In genomic region chr1:156652131-156652991, GRCh38 we compare ENCODE assay signal across 8 cellular contexts. TPM values are rescaled to one million over a fixed set of nuclear protein-coding genes. Genes with fewer than 3 reads are reported as not detected.
DNase-seq lines count a peak whose midpoint lies in the region; ATAC-seq, FAIRE-seq and TF ChIP-seq lines count a peak whose summit lies in the region.
"Had no signal": no experiment of that assay in that cellular context is flagged by ENCODE, and none has a peak within 500 bp of the region (broad histone marks: within the 10 kb centered on the region; RNA-seq: fewer than 3 reads in every experiment).

No MANE protein-coding gene starts in this region.

- POLR2A ChIA-PET in A549 (lab: Yijun Ruan, JAX), result no interaction called here

- H3K79me2 ChIP-seq in fibroblast of lung (ENCODE audit: control insufficient read depth, insufficient read depth, low read length), result no peaks in the 10 kb centered on the region

- H3K27me3 ChIP-seq in fibroblast of lung (ENCODE audit: control insufficient read depth, insufficient read depth, low read length) (peaks cover 47% of the 10 kb centered on the region), aorta (ENCODE audit: control insufficient read depth in 1 of 2, insufficient read depth in 2 of 2, low read length in 1 of 2) (no peaks in the 10 kb centered on the region)

- H3K4me1 ChIP-seq in A549 (0 out of 3 replicates have a peak, but pooled peaks cover 7% of the 10 kb centered on the region), fibroblast of lung (ENCODE audit: control insufficient read depth, extremely low read depth, insufficient read depth, low read length) (no peaks in the 10 kb centered on the region), aorta (ENCODE audit: control insufficient read depth in 1 of 2, insufficient read depth in 2 of 2, low read length in 2 of 2) (no peaks in the 10 kb centered on the region)

- CTCF ChIA-PET in A549 (lab: Yijun Ruan, JAX), result interaction anchor here (0.8 to 17.8 kb wide), 13 partner anchors 8 to 186 kb away, joined by 3 to 323 read pairs (median 5); partner anchors contain the start of genes BCAN, CRABP2, HAPLN2 and NES

- no peaks in the 10 kb centered on the region for H3K36me3 ChIP-seq in fibroblast of lung (ENCODE audit: control insufficient read depth, insufficient read depth, low read length)
- H3K36me3 ChIP-seq in aorta (ENCODE audit: control insufficient read depth in 1 of 2, insufficient read depth in 2 of 2, low read length in 1 of 2), result no peaks in the 10 kb centered on the region

- H3K27ac ChIP-seq in A549 (no peak overlapping the region), fibroblast of lung (ENCODE audit: insufficient read depth, low read length) (no peak overlapping the region), aorta (ENCODE audit: low read depth in 1 of 2, low read length in 2 of 2) (no peak overlapping the region)

- no peak for TF ChIP-seq POLR2A in A549 (IDR thresholded peaks at IDR 0.05; ENCODE audit: low read length)

- no peak for FAIRE-seq in A549 (lab: Jason Lieb, UNC)
- FAIRE-seq: GM18507 had no signal

- no peaks in the 10 kb centered on the region for H3K9me3 ChIP-seq in A549
- no peaks in the 10 kb centered on the region for H3K9me3 ChIP-seq in fibroblast of lung (ENCODE audit: control insufficient read depth, insufficient read depth, low read depth, low read length)
- H3K9me3 ChIP-seq in aorta (ENCODE audit: control insufficient read depth, low read length), result no peaks in the 10 kb centered on the region

- intact Hi-C loops in aorta (cut with DNase I), result no loop called here

- H3K4me3 ChIP-seq in A549 (no peak overlapping the region), fibroblast of lung (replicated peaks in 1 of 4; ENCODE audit: control extremely low read depth in 1 of 4, insufficient read depth in 1 of 4, low read depth in 3 of 4, low read length in 4 of 4) (no peak overlapping the region), aorta (ENCODE audit: low read length in 2 of 2) (no peak overlapping the region)

- H4K20me1 ChIP-seq in fibroblast of lung (ENCODE audit: control insufficient read depth, extremely low read depth, insufficient read depth, low read length), result no peaks in the 10 kb centered on the region

- DNase-seq in A549 (ENCODE audit: low read depth in 1 of 2, low spot score in 1 of 2) (no peak), M059J (ENCODE audit: low read depth) (peak; percentile 52), fibroblast of lung (ENCODE audit: low read depth in 2 of 2) (peak; percentile 33 to 44), NCI-H1930 (lab: John Stamatoyannopoulos, UW) (no peak), aorta (no peak), cortex of kidney (lab: John Stamatoyannopoulos, UW) (no peak)
- DNase-seq: CD4-positive, alpha-beta T cell had no signal

- WGBS in A549 (ENCODE audit: missing lambda C conversion rate), result 90% methylated on average over 16 of the region's 16 CpGs
- 42 to 47% methylated on average over 16 of the region's 16 CpGs for WGBS in aorta, 2 donors

- no peak overlapping the region for H3K4me2 ChIP-seq in A549
- H3K4me2 ChIP-seq in fibroblast of lung (ENCODE audit: extremely low read depth, insufficient read depth, low read length), result no peak overlapping the region

- H3K9ac ChIP-seq in fibroblast of lung (ENCODE audit: insufficient read depth, low read length), result no peak overlapping the region

- no peak for TF ChIP-seq EP300 in A549 (IDR thresholded peaks at IDR 0.05)

- no peak for TF ChIP-seq RAD21 in A549 (conservative IDR thresholded peaks at IDR 0.05 in 1 of 2, IDR thresholded peaks at IDR 0.05 in 1 of 2)

- H2AFZ ChIP-seq in fibroblast of lung (ENCODE audit: low read length), result no peak overlapping the region

- TF ChIP-seq CTCF in A549 (IDR thresholded peaks at IDR 0.05) (no peak), fibroblast of lung (conservative IDR thresholded peaks at IDR 0.05 in 1 of 2, IDR thresholded peaks at IDR 0.05 in 1 of 2; ENCODE audit: low read depth in 1 of 2, low read length in 2 of 2) (no peak)

- ATAC-seq in A549 (no peak), aorta (ENCODE audit: low FRiP score) (no peak)

TF ChIP-seq in A549, 52 proteins besides CTCF, POLR2A, EP300 and RAD21 (continues in another document):
- TF ChIP-seq ATOH8 (CRISPR knock-in tag; IDR thresholded peaks at IDR 0.05; ENCODE audit: low read depth) (no peak), HOXA7 (CRISPR knock-in tag; IDR thresholded peaks at IDR 0.05) (no peak), MAFK (IDR thresholded peaks at IDR 0.05; ENCODE audit: partially characterized antibody) (no peak), EHMT2 (IDR thresholded peaks at IDR 0.05; ENCODE audit: low read depth) (peak; percentile 48; the same call in 1 of the 2 replicates), CHD2 (IDR thresholded peaks at IDR 0.05; ENCODE audit: low read length, partially characterized antibody) (no peak)

RNA-seq across cellular contexts. Expression of gene BCAN, which starts 10.4 kb away (rescaled TPM):
- polyA plus RNA-seq in A549 (2011; rRNA removed) (0.12 TPM in 1 of 2 replicates, not detected in the other), A549 (2017; fragmentation: RNase III; extraction: RNeasy Plus Mini Kit Qiagen cat#74134 plus additional on column Dnase treatment) (not detected in 3 replicates), fibroblast of lung (0.03 and 0.05 TPM in 2 replicates), aorta (under 1 TPM in 1 of 2 donors, not detected in 1; 0.95 TPM)
- polyA plus RNA-seq in A549 (2012; cell fraction: cytosol; rRNA removed), result 0.03 TPM in 1 of 2 replicates, not detected in the other
- polyA plus RNA-seq in A549 (2012; cell fraction: nucleus; rRNA removed), result 0.07 and 0.18 TPM in 2 replicates
- polyA minus RNA-seq in A549 (2011; rRNA and poly(A)+ RNA removed), result not detected in 2 replicates
- total RNA-seq in M059J (2014; rRNA removed; shearing (Covaris generic)), result not detected in 2 replicates
- total RNA-seq in fibroblast of lung (under 0.01 TPM in 1 of 2 replicates, not detected in the other), aorta (under 1 TPM in 1 of 2 donors, not detected in 1; 0.36 TPM)
- 0.07 and 0.17 TPM in 2 replicates for polyA plus RNA-seq in fibroblast of lung (2012)
- polyA minus RNA-seq in fibroblast of lung (ENCODE audit: low replicate concordance), result 0.89 TPM in 1 of 2 replicates, not detected in the other
- total RNA-seq: CD4-positive, alpha-beta T cell had no signal

RNA-seq across cellular contexts. Expression of gene NES, which starts 24.8 kb away (rescaled TPM):
- polyA plus RNA-seq in A549 (2011; rRNA removed), result 0.57 and 0.65 TPM in 2 replicates
- polyA plus RNA-seq in A549 (2012; cell fraction: cytosol; rRNA removed), result 0.34 and 0.39 TPM in 2 replicates
- 2.5 and 2.7 TPM in 2 replicates for polyA plus RNA-seq in A549 (2012; cell fraction: nucleus; rRNA removed)
- 2.1 to 2.8 TPM (median 2.1 TPM) in 3 replicates for polyA plus RNA-seq in A549 (2017; fragmentation: RNase III; extraction: RNeasy Plus Mini Kit Qiagen cat#74134 plus additional on column Dnase treatment)
- polyA minus RNA-seq in A549 (2011; rRNA and poly(A)+ RNA removed), result 0.45 and 0.54 TPM in 2 replicates
- total RNA-seq in M059J (2014; rRNA removed; shearing (Covaris generic)), result 0.02 and 0.37 TPM in 2 replicates
- total RNA-seq in fibroblast of lung, result 44.2 and 87.4 TPM in 2 replicates
- polyA plus RNA-seq in fibroblast of lung, result 23.0 and 34.6 TPM in 2 replicates
- 176 and 247 TPM in 2 replicates for polyA plus RNA-seq in fibroblast of lung (2012)
- polyA minus RNA-seq in fibroblast of lung (ENCODE audit: low replicate concordance), result 82.1 and 135 TPM in 2 replicates
- 10 to 100 TPM; 47.9 to 57.2 TPM for total RNA-seq in aorta
- polyA plus RNA-seq in aorta, result 1 to 10 TPM; 5.5 to 8.0 TPM
- total RNA-seq: CD4-positive, alpha-beta T cell had no signal

RNA-seq across cellular contexts. Expression of gene HAPLN2, which starts 33.1 kb away (rescaled TPM):
- 0.11 and 0.23 TPM in 2 replicates for polyA plus RNA-seq in A549 (2011; rRNA removed)
- polyA plus RNA-seq in A549 (2012; cell fraction: cytosol; rRNA removed), result 0.08 and 0.09 TPM in 2 replicates
- polyA plus RNA-seq in A549 (2012; cell fraction: nucleus; rRNA removed), result 1.4 and 1.8 TPM in 2 replicates
- 0.10 to 0.16 TPM (median 0.13 TPM) in 3 replicates for polyA plus RNA-seq in A549 (2017; fragmentation: RNase III; extraction: RNeasy Plus Mini Kit Qiagen cat#74134 plus additional on column Dnase treatment)
- not detected in 2 replicates for polyA minus RNA-seq in A549 (2011; rRNA and poly(A)+ RNA removed)
- not detected in 2 replicates for total RNA-seq in M059J (2014; rRNA removed; shearing (Covaris generic))
- total RNA-seq in fibroblast of lung, result not detected in 2 replicates
- not detected in 2 replicates for polyA plus RNA-seq in fibroblast of lung
- not detected in 2 replicates for polyA plus RNA-seq in fibroblast of lung (2012)
- polyA minus RNA-seq in fibroblast of lung (ENCODE audit: low replicate concordance), result not detected in 2 replicates
- total RNA-seq in aorta, result under 1 TPM; 0.39 to 0.94 TPM
- under 1 TPM in 1 of 2 donors, not detected in 1; 0.13 TPM for polyA plus RNA-seq in aorta

RNA-seq across cellular contexts. Expression of gene GPATCH4, which starts 51.1 kb away (rescaled TPM):
- polyA plus RNA-seq in A549 (2011; rRNA removed), result 68.1 and 76.1 TPM in 2 replicates
- 40.7 and 41.4 TPM in 2 replicates for polyA plus RNA-seq in A549 (2012; cell fraction: cytosol; rRNA removed)
- polyA plus RNA-seq in A549 (2012; cell fraction: nucleus; rRNA removed), result 23.6 and 28.2 TPM in 2 replicates
- polyA plus RNA-seq in A549 (2017; fragmentation: RNase III; extraction: RNeasy Plus Mini Kit Qiagen cat#74134 plus additional on column Dnase treatment), result 85.2 to 94.7 TPM (median 85.3 TPM) in 3 replicates
- 64.1 and 79.6 TPM in 2 replicates for polyA minus RNA-seq in A549 (2011; rRNA and poly(A)+ RNA removed)
- 16.9 and 20.7 TPM in 2 replicates for total RNA-seq in M059J (2014; rRNA removed; shearing (Covaris generic))
- total RNA-seq in fibroblast of lung, result 11.3 and 12.2 TPM in 2 replicates
- 23.6 and 42.7 TPM in 2 replicates for polyA plus RNA-seq in fibroblast of lung
- 32.2 and 50.7 TPM in 2 replicates for polyA plus RNA-seq in fibroblast of lung (2012)
- polyA minus RNA-seq in fibroblast of lung (ENCODE audit: low replicate concordance), result 6.2 and 19.5 TPM in 2 replicates
- 10 to 100 TPM; 15.6 to 24.0 TPM for total RNA-seq in aorta
- polyA plus RNA-seq in aorta, result 10 to 100 TPM; 12.2 to 22.4 TPM

RNA-seq across cellular contexts. Expression of gene CRABP2, which starts 53.0 kb away (rescaled TPM):
- 1.4 and 1.7 TPM in 2 replicates for polyA plus RNA-seq in A549 (2011; rRNA removed)
- polyA plus RNA-seq in A549 (2012; cell fraction: cytosol; rRNA removed), result 2.9 and 3.8 TPM in 2 replicates
- polyA plus RNA-seq in A549 (2012; cell fraction: nucleus; rRNA removed), result 6.1 and 8.7 TPM in 2 replicates
- polyA plus RNA-seq in A549 (2017; fragmentation: RNase III; extraction: RNeasy Plus Mini Kit Qiagen cat#74134 plus additional on column Dnase treatment), result 15.6 to 19.1 TPM (median 17.9 TPM) in 3 replicates
- polyA minus RNA-seq in A549 (2011; rRNA and poly(A)+ RNA removed), result 1.0 TPM in 1 of 2 replicates, not detected in the other
- total RNA-seq in M059J (2014; rRNA removed; shearing (Covaris generic)), result 21.1 and 31.9 TPM in 2 replicates
- total RNA-seq in fibroblast of lung, result 33.4 and 70.4 TPM in 2 replicates
- 48.9 and 184 TPM in 2 replicates for polyA plus RNA-seq in fibroblast of lung
- polyA plus RNA-seq in fibroblast of lung (2012), result 130 and 416 TPM in 2 replicates
- polyA minus RNA-seq in fibroblast of lung (ENCODE audit: low replicate concordance), result 25.3 and 53.9 TPM in 2 replicates
- total RNA-seq in aorta, result 10 to 100 TPM in 1 of 2 donors, 1 to 10 TPM in 1; 3.8 to 34.4 TPM
- polyA plus RNA-seq in aorta, result 1 to 10 TPM; 6.5 to 7.8 TPM

Comparison
In these comparisons a context has a peak if more than half of its experiments do, and no peak if none do; other contexts are left out.
1. DNase-seq: peak in M059J (single experiment) and fibroblast of lung (2 of 2); none in A549 (0 of 2), NCI-H1930 (0 of 2), aorta (0 of 2) and cortex of kidney (single experiment).
2. RNA of gene NES, which starts 24.8 kb away (total RNA-seq): 44.2 to 87.4 TPM in fibroblast of lung and 47.9 to 57.2 TPM in aorta; 0.02 to 0.37 TPM in M059J; every median in the first group is over 10 times any median in the second.